In the genomic region with DNA sequence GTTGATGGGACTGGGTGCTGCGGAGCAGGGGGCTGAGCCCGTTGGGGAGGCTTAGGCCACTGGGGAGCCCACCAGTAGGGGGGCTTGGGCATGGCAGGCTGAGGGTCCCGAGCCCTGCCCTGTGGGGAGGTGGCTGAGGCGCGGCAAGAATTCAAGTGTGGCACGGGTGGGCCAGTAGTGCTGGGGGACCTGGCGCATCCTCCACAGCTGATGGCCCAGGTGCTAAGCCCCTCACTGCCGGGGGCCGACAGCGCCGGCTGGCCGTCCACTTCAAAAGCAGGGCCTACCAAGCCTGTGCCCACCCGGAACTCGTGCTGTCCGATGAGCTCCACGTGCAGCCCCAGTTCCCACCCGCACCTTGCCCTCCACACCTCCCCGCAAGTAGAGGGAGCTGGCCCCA, we compare ENCODE assay signal across 26 cellular contexts.
"Had no signal": no experiment of that assay in that cellular context is flagged by ENCODE, and none has a peak within 500 bp of the region (broad histone marks: within the 10 kb centered on the region; RNA-seq: fewer than 3 reads in every experiment).

No MANE protein-coding gene starts in this region.

- H3K9ac ChIP-seq: parathyroid adenoma had no signal

- H3K9me3 ChIP-seq: neutrophil had no signal

- H3K27me3 ChIP-seq: left lung, neutrophil, right atrium auricular region, tibial nerve, upper lobe of left lung had no signal

- H3K4me1 ChIP-seq: left lung, lower lobe of right lung, parathyroid adenoma, right atrium auricular region, tibial nerve, upper lobe of left lung had no signal

- H3K27ac Mint-ChIP-seq: naive thymus-derived CD8-positive, alpha-beta T cell; nephron; stimulated activated naive B cell treated with anti-CD40 and anti-IgM and Interleukin-4, amounts not matched to agents 10 μg/mL and 1 μg/mL and 100 μg/mL, for 72 hours; stimulated activated naive CD8-positive, alpha-beta T cell treated with anti-CD3 and anti-CD28 coated beads, Interleukin-15, Interleukin-2, amounts not matched to agents 100 ng/mL and 50 ng/mL, for 24 hours had no signal

- DNase-seq: hippocampal formation; left colon; lower lobe of right lung; mammary epithelial cell; mesenchymal stem cell; naive thymus-derived CD8-positive, alpha-beta T cell; occipital lobe; stimulated activated CD4-positive, alpha-beta T cell treated with anti-CD3 and anti-CD28 coated beads, Interleukin-1b, Interleukin-23, amount 100 ng/mL, for 48 hours; stimulated activated CD4-positive, alpha-beta T cell treated with anti-CD3 and anti-CD28 coated beads, Interleukin-2, amount 100 ng/mL, for 48 hours; stimulated activated CD4-positive, alpha-beta T cell treated with anti-CD3 and anti-CD28 coated beads, Interleukin-4, amount 100 ng/mL, for 4 hours; stimulated activated CD8-positive, alpha-beta memory T cell treated with anti-CD3 and anti-CD28 coated beads, Interleukin-4, amount 100 ng/mL, for 48 hours; stimulated activated naive B cell treated with anti-CD40 and anti-IgM and Interleukin-4, amounts not matched to agents 10 μg/mL and 1 μg/mL and 100 μg/mL, for 72 hours; substantia nigra had no signal

- H3K27ac ChIP-seq: left lung, lower lobe of right lung, neutrophil, parathyroid adenoma, right atrium auricular region, skin epidermis, tibial nerve, upper lobe of left lung had no signal

- H3K4me1 Mint-ChIP-seq: naive thymus-derived CD8-positive, alpha-beta T cell; nephron; neural crest cell; stimulated activated naive B cell treated with anti-CD40 and anti-IgM and Interleukin-4, amounts not matched to agents 10 μg/mL and 1 μg/mL and 100 μg/mL, for 72 hours had no signal

- H3K27me3 Mint-ChIP-seq: naive thymus-derived CD8-positive, alpha-beta T cell; stimulated activated naive B cell treated with anti-CD40 and anti-IgM and Interleukin-4, amounts not matched to agents 10 μg/mL and 1 μg/mL and 100 μg/mL, for 72 hours; stimulated activated naive CD8-positive, alpha-beta T cell treated with anti-CD3 and anti-CD28 coated beads, Interleukin-15, Interleukin-2, amounts not matched to agents 100 ng/mL and 50 ng/mL, for 24 hours had no signal

- H3K4me3 Mint-ChIP-seq: naive thymus-derived CD8-positive, alpha-beta T cell; nephron; neural crest cell; stimulated activated naive B cell treated with anti-CD40 and anti-IgM and Interleukin-4, amounts not matched to agents 10 μg/mL and 1 μg/mL and 100 μg/mL, for 72 hours; stimulated activated naive CD8-positive, alpha-beta T cell treated with anti-CD3 and anti-CD28 coated beads, Interleukin-15, Interleukin-2, amounts not matched to agents 100 ng/mL and 50 ng/mL, for 24 hours had no signal

- H3K4me3 ChIP-seq: left lung, lower lobe of right lung, right atrium auricular region, skin epidermis, tibial nerve, upper lobe of left lung had no signal

- H3K79me2 ChIP-seq: parathyroid adenoma had no signal

- H3K36me3 Mint-ChIP-seq: stimulated activated naive B cell treated with anti-CD40 and anti-IgM and Interleukin-4, amounts not matched to agents 10 μg/mL and 1 μg/mL and 100 μg/mL, for 72 hours had no signal

- ATAC-seq: left colon; left lung; naive thymus-derived CD8-positive, alpha-beta T cell; sciatic nerve; stimulated activated naive B cell treated with anti-CD40 and anti-IgM and Interleukin-4, amounts not matched to agents 10 μg/mL and 1 μg/mL and 100 μg/mL, for 72 hours had no signal

- FAIRE-seq: keratinocyte, urothelium cell line had no signal

- H3K36me3 ChIP-seq: left lung, lower lobe of right lung, neutrophil, right atrium auricular region, tibial nerve, upper lobe of left lung had no signal

- H2AFZ ChIP-seq: parathyroid adenoma had no signal
